In genomic region chr20:63777614-63778013, GRCh38 we compare ENCODE assay signal across 21 cellular contexts.
"Had no signal": no experiment of that assay in that cellular context is flagged by ENCODE, and none has a peak within 500 bp of the region (broad histone marks: within the 10 kb centered on the region; RNA-seq: fewer than 3 reads in every experiment).

No MANE protein-coding gene starts in this region.

- H3K9me3 ChIP-seq: adrenal gland, breast epithelium had no signal

- H3K9me3 Mint-ChIP-seq: activated CD8-positive, alpha-beta T cell treated with anti-CD3 and anti-CD28 coated beads for 36 hours; activated naive CD8-positive, alpha-beta T cell treated with anti-CD3 and anti-CD28 coated beads, Interleukin-2, amount 10 ng/mL, durations not matched to agents 7 days and 5 days; activated T-cell treated with anti-CD3 and anti-CD28 coated beads, Interleukin-2, amount 50 U/mL, for 72 hours; activated T-helper 2 cell treated with anti-CD3 and anti-CD28 coated beads, Interferon-gamma antibody, Interleukin-2, Interleukin-4, amounts not matched to agents 10 μg/mL and 5 μg/mL and 100 μg/mL, durations not matched to agents 14 hours and 24 hours and 36 hours; T-helper 1 cell treated with Interleukin-12 subunit alpha and Interleukin-12 subunit beta and Interleukin-4 antibody, amounts not matched to agents 30 μg/mL and 1 μg/mL, for 36 hours had no signal

- H3K36me3 ChIP-seq: adrenal gland, breast epithelium had no signal

- DNase-seq: activated CD4-positive, alpha-beta T cell treated with anti-CD3 and anti-CD28 coated beads for 4 hours; activated CD8-positive, alpha-beta memory T cell treated with anti-CD3 and anti-CD28 coated beads, Interleukin-2, amount 50 U/mL, for 4 hours; activated CD8-positive, alpha-beta T cell treated with anti-CD3 and anti-CD28 coated beads for 36 hours; activated gamma-delta T cell treated with Interleukin-2 at 50 U/mL for 16 hours; activated naive CD4-positive, alpha-beta T cell treated with anti-CD3 and anti-CD28 coated beads, Interleukin-2, amount 50 U/mL, for 16 hours; activated naive CD8-positive, alpha-beta T cell treated with anti-CD3 and anti-CD28 coated beads, Interleukin-2, amount 10 ng/mL, durations not matched to agents 7 days and 5 days; activated T-cell treated with anti-CD3 and anti-CD28 coated beads, Interleukin-2, amount 50 U/mL, for 72 hours; adrenal gland; anterior cingulate cortex; central memory CD4-positive, alpha-beta T cell; MM.1S; NCI-H1105 treated with DMSO at 0.1 percent for 48 hours; NCI-H1436 treated with DMSO at 0.1 percent for 48 hours; NCI-H187; NCI-H2081; NCI-H524; SHP77 treated with DMSO at 0.1 percent for 48 hours had no signal

- H3K27me3 ChIP-seq: adrenal gland, breast epithelium had no signal

- ATAC-seq: activated CD4-positive, CD25-positive, alpha-beta regulatory T cell treated with anti-CD3 and anti-CD28 coated beads, Interleukin-2, amount 50 U/mL, for 24 hours; activated CD8-positive, alpha-beta T cell treated with anti-CD3 and anti-CD28 coated beads for 36 hours; activated T-cell treated with anti-CD3 and anti-CD28 coated beads, Interleukin-2, amount 50 U/mL, for 72 hours had no signal

- H3K4me3 Mint-ChIP-seq: activated CD8-positive, alpha-beta T cell treated with anti-CD3 and anti-CD28 coated beads for 36 hours; activated naive CD8-positive, alpha-beta T cell treated with anti-CD3 and anti-CD28 coated beads, Interleukin-2, amount 10 ng/mL, durations not matched to agents 7 days and 5 days; activated T-cell treated with anti-CD3 and anti-CD28 coated beads, Interleukin-2, amount 50 U/mL, for 72 hours; T-helper 1 cell treated with Interleukin-12 subunit alpha and Interleukin-12 subunit beta and Interleukin-4 antibody, amounts not matched to agents 30 μg/mL and 1 μg/mL, for 36 hours had no signal

- H3K4me1 ChIP-seq: breast epithelium had no signal

- H3K27ac Mint-ChIP-seq: activated CD8-positive, alpha-beta T cell treated with anti-CD3 and anti-CD28 coated beads for 36 hours; activated naive CD8-positive, alpha-beta T cell treated with anti-CD3 and anti-CD28 coated beads, Interleukin-2, amount 10 ng/mL, durations not matched to agents 7 days and 5 days; activated T-cell treated with anti-CD3 and anti-CD28 coated beads, Interleukin-2, amount 50 U/mL, for 72 hours; activated T-helper 2 cell treated with anti-CD3 and anti-CD28 coated beads, Interferon-gamma antibody, Interleukin-2, Interleukin-4, amounts not matched to agents 10 μg/mL and 5 μg/mL and 100 μg/mL, durations not matched to agents 14 hours and 24 hours and 36 hours; T-helper 1 cell treated with Interleukin-12 subunit alpha and Interleukin-12 subunit beta and Interleukin-4 antibody, amounts not matched to agents 30 μg/mL and 1 μg/mL, for 36 hours had no signal

- H3K4me3 ChIP-seq: adrenal gland, breast epithelium had no signal

- H3K27me3 Mint-ChIP-seq: activated CD8-positive, alpha-beta T cell treated with anti-CD3 and anti-CD28 coated beads for 36 hours had no signal

- H3K36me3 Mint-ChIP-seq: activated naive CD8-positive, alpha-beta T cell treated with anti-CD3 and anti-CD28 coated beads, Interleukin-2, amount 10 ng/mL, durations not matched to agents 7 days and 5 days had no signal

- H3K27ac ChIP-seq: adrenal gland, breast epithelium had no signal
